23 cellular contexts compared by ENCODE assay signal in genomic region chr16:12267491-12267890, GRCh38.
"Had no signal": no experiment of that assay in that cellular context is flagged by ENCODE, and none has a peak within 500 bp of the region (broad histone marks: within the 10 kb centered on the region; RNA-seq: fewer than 3 reads in every experiment).

No MANE protein-coding gene starts in this region.

- H3K4me3 Mint-ChIP-seq: endodermal cell; immature natural killer cell; naive thymus-derived CD4-positive, alpha-beta T cell; stimulated activated effector memory CD8-positive, alpha-beta T cell treated with anti-CD3 and anti-CD28 coated beads, Interleukin-12 subunit alpha, Interleukin-12 subunit beta, amount 100 ng/mL, for 72 hours had no signal

- H3K9me3 Mint-ChIP-seq: endodermal cell; immature natural killer cell; naive thymus-derived CD4-positive, alpha-beta T cell; stimulated activated effector memory CD8-positive, alpha-beta T cell treated with anti-CD3 and anti-CD28 coated beads, Interleukin-12 subunit alpha, Interleukin-12 subunit beta, amount 100 ng/mL, for 72 hours had no signal

- H3K4me3 ChIP-seq: coronary artery, gastroesophageal sphincter, left ventricle myocardium inferior, pancreas, smooth muscle cell, suprapubic skin, thyroid gland, upper lobe of left lung, vagina had no signal

- ATAC-seq: gastroesophageal sphincter; naive thymus-derived CD4-positive, alpha-beta T cell; pancreas; right cardiac atrium; stimulated activated effector memory CD8-positive, alpha-beta T cell treated with anti-CD3 and anti-CD28 coated beads, Interleukin-12 subunit alpha, Interleukin-12 subunit beta, amount 100 ng/mL, for 72 hours; stimulated activated naive CD8-positive, alpha-beta T cell treated with anti-CD3 and anti-CD28 coated beads, Interleukin-15, Interleukin-2, amounts not matched to agents 100 U/mL and 50 U/mL, for 24 hours had no signal

- H3K9me3 ChIP-seq: gastroesophageal sphincter, left ventricle myocardium inferior, neutrophil, pancreas, suprapubic skin, thyroid gland, upper lobe of left lung, vagina had no signal

- FAIRE-seq: keratinocyte, pancreas had no signal

- H3K27ac Mint-ChIP-seq: endodermal cell; immature natural killer cell; progenitor cell of endocrine pancreas; stimulated activated effector memory CD8-positive, alpha-beta T cell treated with anti-CD3 and anti-CD28 coated beads, Interleukin-12 subunit alpha, Interleukin-12 subunit beta, amount 100 ng/mL, for 72 hours had no signal

- H3K27me3 Mint-ChIP-seq: naive thymus-derived CD4-positive, alpha-beta T cell; progenitor cell of endocrine pancreas had no signal

- H3K4me2 ChIP-seq: smooth muscle cell had no signal

- DNase-seq: effector CD4-positive, alpha-beta T cell; endodermal cell; glutamatergic neuron; immature natural killer cell; left ventricle myocardium inferior; mesendoderm; naive thymus-derived CD4-positive, alpha-beta T cell; pancreas; right cardiac atrium; stimulated activated CD4-positive, alpha-beta T cell treated with anti-CD3 and anti-CD28 coated beads, Interleukin-4, amount 100 ng/mL, for 1 hour; stimulated activated CD8-positive, alpha-beta memory T cell treated with anti-CD3 and anti-CD28 coated beads, Interleukin-4, amount 100 ng/mL, for 48 hours; stimulated activated naive CD8-positive, alpha-beta T cell treated with anti-CD3 and anti-CD28 coated beads, Interleukin-15, Interleukin-2, amounts not matched to agents 100 U/mL and 50 U/mL, for 24 hours; thyroid gland; upper lobe of left lung had no signal

- H3K4me1 Mint-ChIP-seq: immature natural killer cell; stimulated activated effector memory CD8-positive, alpha-beta T cell treated with anti-CD3 and anti-CD28 coated beads, Interleukin-12 subunit alpha, Interleukin-12 subunit beta, amount 100 ng/mL, for 72 hours had no signal

- H3K27ac ChIP-seq: coronary artery, gastroesophageal sphincter, left ventricle myocardium inferior, neutrophil, pancreas, suprapubic skin, thyroid gland, upper lobe of left lung, vagina had no signal

- H3K36me3 ChIP-seq: gastroesophageal sphincter, left ventricle myocardium inferior, neutrophil, pancreas, suprapubic skin, thyroid gland, upper lobe of left lung, vagina had no signal

- H3K27me3 ChIP-seq: gastroesophageal sphincter, neutrophil, pancreas, suprapubic skin, thyroid gland, upper lobe of left lung, vagina had no signal

- H3K4me1 ChIP-seq: suprapubic skin had no signal
